In genomic region chr17:42155614-42156045, GRCh38 we compare ENCODE assay signal across 8 cellular contexts. TPM values are rescaled to one million over a fixed set of nuclear protein-coding genes. Genes with fewer than 3 reads are reported as not detected.
DNase-seq lines count a peak whose midpoint lies in the region; ATAC-seq and TF ChIP-seq lines count a peak whose summit lies in the region.

No MANE protein-coding gene starts in this region.

- H3K27ac Mint-ChIP-seq in naive B cell = peak overlapping the region in 3 of 6 donors; percentile 80 to 94 (median 83)

- DNase-seq in AG10803 (ENCODE audit: low read depth) (no peak), coronary artery (ENCODE audit: low spot score) (no peak), naive B cell (no peak), GM13977 (ENCODE audit: low spot score) (no peak), NCI-H524 (lab: John Stamatoyannopoulos, UW) (no peak), CD1c-positive myeloid dendritic cell (ENCODE audit: extremely low spot score) (no peak)
- DNase-seq in Jurkat, Clone E6-1 (ENCODE audit: low read depth, low spot score) = no peak

- peak overlapping the region; percentile 86 to 98 (median 96) for H3K4me3 Mint-ChIP-seq in naive B cell

- H3K36me3 Mint-ChIP-seq in naive B cell = no peaks in the 10 kb centered on the region

- in situ Hi-C loops in GM13977 (cut with MboI; ENCODE audit: low pct_unique_long_range_greater_than_20kb, low sequenced_read_pairs, unreplicated experiment) = no loop called here

- no peaks in the 10 kb centered on the region for H3K27me3 Mint-ChIP-seq in naive B cell

- peaks cover 25 to 43% (median 37%) of the 10 kb centered on the region in 3 donors for H3K4me1 Mint-ChIP-seq in naive B cell

- H3K9me3 Mint-ChIP-seq in naive B cell = peaks cover 0 to 4% (median 0%) of the 10 kb centered on the region in 7 donors

- no peak overlapping the region for H3K27ac ChIP-seq in coronary artery

- peak overlapping the region; percentile 58 for H3K4me3 ChIP-seq in AG10803 (ENCODE audit: low read length)
- peak overlapping the region; percentile 30 for H3K4me3 ChIP-seq in Jurkat, Clone E6-1 (ENCODE audit: low read length)
- H3K4me3 ChIP-seq in coronary artery = peak overlapping the region; percentile 100

- TF ChIP-seq CTCF in AG10803 (conservative IDR thresholded peaks at IDR 0.05; ENCODE audit: low read length) (no peak), coronary artery (IDR thresholded peaks at IDR 0.05) (no peak), GM13977 (IDR thresholded peaks at IDR 0.05; ENCODE audit: extremely low read depth, insufficient read depth, missing control alignments) (no peak)

- ATAC-seq in naive B cell (ENCODE audit: low read depth in 2 of 2) (no peak), GM21723 (IDR thresholded peaks at IDR 0.05; ENCODE audit: unreplicated experiment) (no peak)

RNA-seq across cellular contexts. Expression of gene RAB5C, which starts 0.8 kb away (rescaled TPM):
- polyA plus RNA-seq in Jurkat, Clone E6-1 (2012; ENCODE audit: insufficient read depth, insufficient read length) = 123 TPM
- 100 to 1,000 TPM in 3 of 6 donors, 10 to 100 TPM in 3; 72.4 to 137 (median 94.4) TPM for polyA plus RNA-seq in naive B cell (ENCODE audit: low read depth in 6 of 6)

RNA-seq across cellular contexts. Expression of gene KCNH4, which starts 25.3 kb away (rescaled TPM):
- polyA plus RNA-seq in Jurkat, Clone E6-1 (2012; ENCODE audit: insufficient read depth, insufficient read length) = 1.8 TPM
- under 1 TPM in 4 of 6 donors, not detected in 2; 0.09 to 0.17 (median 0.12) TPM for polyA plus RNA-seq in naive B cell (ENCODE audit: low read depth in 6 of 6)

RNA-seq across cellular contexts. Expression of gene HCRT, which starts 29.6 kb away (rescaled TPM):
- polyA plus RNA-seq in Jurkat, Clone E6-1 (2012; ENCODE audit: insufficient read depth, insufficient read length) = 2.1 TPM
- polyA plus RNA-seq in naive B cell (ENCODE audit: low read depth in 6 of 6) = not detected

RNA-seq across cellular contexts. Expression of gene HSPB9, which starts 33.0 kb away (rescaled TPM):
- not detected for polyA plus RNA-seq in Jurkat, Clone E6-1 (2012; ENCODE audit: insufficient read depth, insufficient read length)
- under 1 TPM in 4 of 6 donors, not detected in 2; 0.17 to 0.37 (median 0.25) TPM for polyA plus RNA-seq in naive B cell (ENCODE audit: low read depth in 6 of 6)

RNA-seq across cellular contexts. Expression of gene KAT2A, which starts 34.5 kb away (rescaled TPM):
- 85.0 TPM for polyA plus RNA-seq in Jurkat, Clone E6-1 (2012; ENCODE audit: insufficient read depth, insufficient read length)
- polyA plus RNA-seq in naive B cell (ENCODE audit: low read depth in 6 of 6) = 10 to 100 TPM in 4 of 6 donors, 1 to 10 TPM in 2; 5.0 to 13.5 (median 10.1) TPM

Comparison
In these comparisons a context has a peak if more than half of its experiments do, and no peak if none do; other contexts are left out.
1. H3K4me3 ChIP-seq: peak in every context shown above with its lines; median percentile 100 in coronary artery; 58 in AG10803; 30 in Jurkat, Clone E6-1.